ENCODE assay signal across 3 cellular contexts in genomic region chr1:178498896-178499675, GRCh38.
TF ChIP-seq lines count a peak whose summit lies in the region.

No MANE protein-coding gene starts in this region.

TF ChIP-seq in GM23338, 12 proteins besides CTCF, POLR2A, EP300 and RAD21 (continues in another document):
- no peak for TF ChIP-seq CREB1 (CRISPR knock-in tag; IDR thresholded peaks at IDR 0.05; ENCODE audit: low read depth)
- no peak for TF ChIP-seq ZNF114 (CRISPR knock-in tag; IDR thresholded peaks at IDR 0.05)
- no peak for TF ChIP-seq EZH2phosphoT487 (IDR thresholded peaks at IDR 0.05; ENCODE audit: unreplicated experiment)
- no peak for TF ChIP-seq EZH2 (IDR thresholded peaks at IDR 0.05; ENCODE audit: low read depth, unreplicated experiment)
- no peak for TF ChIP-seq ETS1 (IDR thresholded peaks at IDR 0.05)
- TF ChIP-seq STAT1 (IDR thresholded peaks at IDR 0.05; ENCODE audit: unreplicated experiment) = no peak
- TF ChIP-seq REST (IDR thresholded peaks at IDR 0.05; ENCODE audit: unreplicated experiment) = no peak
- no peak for TF ChIP-seq NANOG (IDR thresholded peaks at IDR 0.05; ENCODE audit: borderline replicate concordance)
- TF ChIP-seq JUNB (IDR thresholded peaks at IDR 0.05; ENCODE audit: unreplicated experiment) = no peak
- TF ChIP-seq POLR2AphosphoS5 (IDR thresholded peaks at IDR 0.05; ENCODE audit: low read depth) = no peak

TF ChIP-seq in WTC11, 78 proteins besides CTCF, POLR2A, EP300 and RAD21:
- TF ChIP-seq ZNF512 (CRISPR knock-in tag; IDR thresholded peaks at IDR 0.05; ENCODE audit: borderline replicate concordance) (no peak), JUN (CRISPR knock-in tag; IDR thresholded peaks at IDR 0.05) (no peak), OVOL2 (CRISPR knock-in tag; IDR thresholded peaks at IDR 0.05; ENCODE audit: borderline replicate concordance) (no peak), EMX1 (CRISPR knock-in tag; IDR thresholded peaks at IDR 0.05) (no peak), AFF4 (CRISPR knock-in tag; IDR thresholded peaks at IDR 0.05; ENCODE audit: borderline replicate concordance) (no peak)

TF ChIP-seq in HepG2, 621 proteins besides CTCF, POLR2A, EP300 and RAD21:
- TF ChIP-seq ZNF513 (CRISPR knock-in tag; conservative IDR thresholded peaks at IDR 0.05) (no peak), RBFOX2 (IDR thresholded peaks at IDR 0.05; ENCODE audit: low read depth, low read length) (no peak), THAP7 (CRISPR knock-in tag; IDR thresholded peaks at IDR 0.05) (no peak), TEAD2 (CRISPR knock-in tag; IDR thresholded peaks at IDR 0.05) (no peak), ZFP82 (CRISPR knock-in tag; IDR thresholded peaks at IDR 0.05; ENCODE audit: borderline replicate concordance) (no peak), PLSCR1 (CRISPR knock-in tag; IDR thresholded peaks at IDR 0.05; ENCODE audit: borderline replicate concordance) (no peak), ZNF253 (CRISPR knock-in tag; IDR thresholded peaks at IDR 0.05; ENCODE audit: borderline replicate concordance) (no peak)
